ENCODE assay signal across 36 cellular contexts in the genomic region with DNA sequence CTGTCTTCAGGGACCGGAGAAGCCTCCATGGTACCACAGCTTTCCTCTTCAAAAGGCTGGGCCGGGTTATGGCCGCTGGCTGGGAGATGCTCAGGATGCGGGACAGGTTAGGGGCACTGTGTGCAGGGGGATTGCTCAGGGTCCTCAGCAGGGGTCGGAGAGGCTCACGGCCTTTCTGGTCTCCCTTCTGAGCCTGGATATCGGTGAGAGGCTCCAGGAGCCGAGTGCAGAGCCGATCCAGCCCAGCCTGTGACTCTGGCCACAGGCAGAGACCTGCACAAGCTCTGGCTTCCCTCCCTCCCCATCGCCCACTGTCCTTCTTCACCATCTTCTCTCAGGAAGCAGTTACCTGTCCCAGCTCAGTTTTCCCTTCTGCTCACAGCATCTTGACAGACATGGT.
"Had no signal": no experiment of that assay in that cellular context is flagged by ENCODE, and none has a peak within 500 bp of the region (broad histone marks: within the 10 kb centered on the region; RNA-seq: fewer than 3 reads in every experiment).

No MANE protein-coding gene starts in this region.

- H3K4me3 Mint-ChIP-seq: activated B cell treated with CpG ODN at 0.5 μM for 24 hours; activated CD4-positive, alpha-beta memory T cell treated with anti-CD3 and anti-CD28 coated beads for 36 hours; activated CD4-positive, alpha-beta T cell treated with anti-CD3 and anti-CD28 coated beads, Interleukin-2, amount 10 ng/mL, durations not matched to agents 24 days and 14 days; activated CD8-positive, alpha-beta T cell treated with anti-CD3 and anti-CD28 coated beads for 36 hours; activated naive CD4-positive, alpha-beta T cell treated with anti-CD3 and anti-CD28 coated beads for 36 hours; activated naive CD8-positive, alpha-beta T cell treated with anti-CD3 and anti-CD28 coated beads for 36 hours; activated T-cell treated with anti-CD3 and anti-CD28 coated beads, Interleukin-2, amount 50 U/mL, for 4 hours; activated T-cell treated with anti-CD3 and anti-CD28 coated beads, Interleukin-2, amount 50 U/mL, for 72 hours; activated T-helper 1 cell treated with anti-CD3 and anti-CD28 coated beads, Interleukin-12 subunit alpha, Interleukin-12 subunit beta, Interleukin-2, Interleukin-4 antibody, amounts not matched to agents 30 ng/mL and 10 ng/mL and 1 ng/mL, durations not matched to agents 14 hours and 24 hours and 36 hours; activated T-helper 17 cell treated with anti-CD3 and anti-CD28 coated beads, Interleukin-2, amount 50 U/mL, for 72 hours; T-helper 1 cell treated with Interleukin-12 subunit alpha and Interleukin-12 subunit beta and Interleukin-4 antibody, amounts not matched to agents 30 μg/mL and 1 μg/mL, for 36 hours; T-helper 2 cell treated with Interferon-gamma antibody and Interleukin-4, amounts not matched to agents 5 μg/mL and 100 μg/mL, for 36 hours had no signal

- H3K36me3 ChIP-seq: adrenal gland, brain microvascular endothelial cell, breast epithelium had no signal

- H3K4me1 ChIP-seq: breast epithelium had no signal

- H3K9me3 Mint-ChIP-seq: activated B cell treated with CpG ODN at 0.5 μM for 24 hours; activated CD4-positive, alpha-beta memory T cell treated with anti-CD3 and anti-CD28 coated beads for 36 hours; activated CD4-positive, alpha-beta T cell treated with anti-CD3 and anti-CD28 coated beads, Interleukin-2, amount 10 ng/mL, durations not matched to agents 24 days and 14 days; activated CD8-positive, alpha-beta T cell treated with anti-CD3 and anti-CD28 coated beads for 36 hours; activated naive CD4-positive, alpha-beta T cell treated with anti-CD3 and anti-CD28 coated beads for 36 hours; activated naive CD4-positive, alpha-beta T cell treated with anti-CD3 and anti-CD28 coated beads, Interleukin-2, amount 50 U/mL, for 72 hours; activated naive CD8-positive, alpha-beta T cell treated with anti-CD3 and anti-CD28 coated beads for 36 hours; activated T-cell treated with anti-CD3 and anti-CD28 coated beads, Interleukin-2, amount 50 U/mL, for 4 hours; activated T-cell treated with anti-CD3 and anti-CD28 coated beads, Interleukin-2, amount 50 U/mL, for 72 hours; activated T-helper 1 cell treated with anti-CD3 and anti-CD28 coated beads, Interleukin-12 subunit alpha, Interleukin-12 subunit beta, Interleukin-2, Interleukin-4 antibody, amounts not matched to agents 30 ng/mL and 10 ng/mL and 1 ng/mL, durations not matched to agents 14 hours and 24 hours and 36 hours; activated T-helper 17 cell treated with anti-CD3 and anti-CD28 coated beads, Interleukin-2, amount 50 U/mL, for 72 hours; T-helper 1 cell treated with Interleukin-12 subunit alpha and Interleukin-12 subunit beta and Interleukin-4 antibody, amounts not matched to agents 30 μg/mL and 1 μg/mL, for 36 hours; T-helper 2 cell treated with Interferon-gamma antibody and Interleukin-4, amounts not matched to agents 5 μg/mL and 100 μg/mL, for 36 hours had no signal

- H3K27ac ChIP-seq: adrenal gland, body of pancreas, brain microvascular endothelial cell, breast epithelium, VCaP had no signal

- H3K4me3 ChIP-seq: adrenal gland, body of pancreas, breast epithelium had no signal

- FAIRE-seq: astrocyte, TTC549 had no signal

- ATAC-seq: activated CD8-positive, alpha-beta T cell treated with anti-CD3 and anti-CD28 coated beads for 36 hours; activated naive CD4-positive, alpha-beta T cell treated with anti-CD3 and anti-CD28 coated beads, Interleukin-2, amount 50 U/mL, for 72 hours; activated T-cell treated with anti-CD3 and anti-CD28 coated beads, Interleukin-2, amount 50 U/mL, for 4 hours; activated T-cell treated with anti-CD3 and anti-CD28 coated beads, Interleukin-2, amount 50 U/mL, for 72 hours; activated T-helper 17 cell treated with anti-CD3 and anti-CD28 coated beads, Interleukin-2, amount 50 U/mL, for 72 hours; body of pancreas had no signal

- H3K27ac Mint-ChIP-seq: activated B cell treated with CpG ODN at 0.5 μM for 24 hours; activated CD4-positive, alpha-beta memory T cell treated with anti-CD3 and anti-CD28 coated beads for 36 hours; activated CD4-positive, alpha-beta T cell treated with anti-CD3 and anti-CD28 coated beads, Interleukin-2, amount 10 ng/mL, durations not matched to agents 24 days and 14 days; activated CD8-positive, alpha-beta T cell treated with anti-CD3 and anti-CD28 coated beads for 36 hours; activated naive CD4-positive, alpha-beta T cell treated with anti-CD3 and anti-CD28 coated beads for 36 hours; activated naive CD4-positive, alpha-beta T cell treated with anti-CD3 and anti-CD28 coated beads, Interleukin-2, amount 50 U/mL, for 72 hours; activated naive CD8-positive, alpha-beta T cell treated with anti-CD3 and anti-CD28 coated beads for 36 hours; activated T-cell treated with anti-CD3 and anti-CD28 coated beads, Interleukin-2, amount 50 U/mL, for 72 hours; activated T-helper 1 cell treated with anti-CD3 and anti-CD28 coated beads, Interleukin-12 subunit alpha, Interleukin-12 subunit beta, Interleukin-2, Interleukin-4 antibody, amounts not matched to agents 30 ng/mL and 10 ng/mL and 1 ng/mL, durations not matched to agents 14 hours and 24 hours and 36 hours; activated T-helper 17 cell treated with anti-CD3 and anti-CD28 coated beads, Interleukin-2, amount 50 U/mL, for 72 hours; T-helper 1 cell treated with Interleukin-12 subunit alpha and Interleukin-12 subunit beta and Interleukin-4 antibody, amounts not matched to agents 30 μg/mL and 1 μg/mL, for 36 hours; T-helper 2 cell treated with Interferon-gamma antibody and Interleukin-4, amounts not matched to agents 5 μg/mL and 100 μg/mL, for 36 hours had no signal

- H3K27me3 ChIP-seq: adrenal gland, body of pancreas, brain microvascular endothelial cell had no signal

- H3K4me1 Mint-ChIP-seq: activated B cell treated with CpG ODN at 0.5 μM for 24 hours; activated CD4-positive, alpha-beta T cell treated with anti-CD3 and anti-CD28 coated beads, Interleukin-2, amount 10 ng/mL, durations not matched to agents 24 days and 14 days; activated T-helper 17 cell treated with anti-CD3 and anti-CD28 coated beads, Interleukin-2, amount 50 U/mL, for 72 hours had no signal

- DNase-seq: activated B cell treated with CpG ODN at 0.5 μM for 24 hours; activated CD4-positive, alpha-beta memory T cell treated with anti-CD3 and anti-CD28 coated beads for 36 hours; activated CD4-positive, alpha-beta T cell treated with anti-CD3 and anti-CD28 coated beads for 4 hours; activated CD4-positive, alpha-beta T cell treated with anti-CD3 and anti-CD28 coated beads, Interleukin-2, amount 10 ng/mL, durations not matched to agents 24 days and 14 days; activated CD4-positive, alpha-beta T cell treated with anti-CD3 and anti-CD28 coated beads, Interleukin-2, amount 50 U/mL, for 1 hour; activated CD4-positive, alpha-beta T cell treated with anti-CD3 and anti-CD28 coated beads, Interleukin-2, amount 50 U/mL, for 4 hours; activated CD4-positive, CD25-positive, alpha-beta regulatory T cell treated with anti-CD3 and anti-CD28 coated beads, Interleukin-2, amount 50 U/mL, for 72 hours; activated CD8-positive, alpha-beta memory T cell treated with anti-CD3 and anti-CD28 coated beads, Interleukin-2, amount 50 U/mL, for 4 hours; activated CD8-positive, alpha-beta T cell treated with anti-CD3 and anti-CD28 coated beads for 36 hours; activated effector memory CD4-positive, alpha-beta T cell treated with anti-CD3 and anti-CD28 coated beads, Interleukin-2, amount 50 U/mL, for 16 hours; activated gamma-delta T cell treated with Interleukin-2 at 50 U/mL for 16 hours; activated naive CD4-positive, alpha-beta T cell; activated naive CD4-positive, alpha-beta T cell treated with anti-CD3 and anti-CD28 coated beads for 36 hours; activated naive CD4-positive, alpha-beta T cell treated with anti-CD3 and anti-CD28 coated beads, Interleukin-2, amount 50 U/mL, for 16 hours; activated naive CD8-positive, alpha-beta T cell treated with anti-CD3 and anti-CD28 coated beads for 36 hours; activated T-cell treated with anti-CD3 and anti-CD28 coated beads for 4 hours; activated T-cell treated with anti-CD3 and anti-CD28 coated beads, Interleukin-2, amount 50 U/mL, for 1 hour; activated T-cell treated with anti-CD3 and anti-CD28 coated beads, Interleukin-2, amount 50 U/mL, for 4 hours; activated T-cell treated with anti-CD3 and anti-CD28 coated beads, Interleukin-2, amount 50 U/mL, for 72 hours; adrenal gland; amniotic stem cell; body of pancreas; brain microvascular endothelial cell; central memory CD4-positive, alpha-beta T cell; T-helper 1 cell; T-helper 2 cell; T-helper 9 cell had no signal

- H3K9me3 ChIP-seq: adrenal gland, body of pancreas, breast epithelium had no signal

- H3K36me3 Mint-ChIP-seq: activated CD4-positive, alpha-beta memory T cell treated with anti-CD3 and anti-CD28 coated beads for 36 hours; activated naive CD4-positive, alpha-beta T cell treated with anti-CD3 and anti-CD28 coated beads, Interleukin-2, amount 50 U/mL, for 72 hours; activated naive CD8-positive, alpha-beta T cell treated with anti-CD3 and anti-CD28 coated beads for 36 hours had no signal
